In the genomic region with DNA sequence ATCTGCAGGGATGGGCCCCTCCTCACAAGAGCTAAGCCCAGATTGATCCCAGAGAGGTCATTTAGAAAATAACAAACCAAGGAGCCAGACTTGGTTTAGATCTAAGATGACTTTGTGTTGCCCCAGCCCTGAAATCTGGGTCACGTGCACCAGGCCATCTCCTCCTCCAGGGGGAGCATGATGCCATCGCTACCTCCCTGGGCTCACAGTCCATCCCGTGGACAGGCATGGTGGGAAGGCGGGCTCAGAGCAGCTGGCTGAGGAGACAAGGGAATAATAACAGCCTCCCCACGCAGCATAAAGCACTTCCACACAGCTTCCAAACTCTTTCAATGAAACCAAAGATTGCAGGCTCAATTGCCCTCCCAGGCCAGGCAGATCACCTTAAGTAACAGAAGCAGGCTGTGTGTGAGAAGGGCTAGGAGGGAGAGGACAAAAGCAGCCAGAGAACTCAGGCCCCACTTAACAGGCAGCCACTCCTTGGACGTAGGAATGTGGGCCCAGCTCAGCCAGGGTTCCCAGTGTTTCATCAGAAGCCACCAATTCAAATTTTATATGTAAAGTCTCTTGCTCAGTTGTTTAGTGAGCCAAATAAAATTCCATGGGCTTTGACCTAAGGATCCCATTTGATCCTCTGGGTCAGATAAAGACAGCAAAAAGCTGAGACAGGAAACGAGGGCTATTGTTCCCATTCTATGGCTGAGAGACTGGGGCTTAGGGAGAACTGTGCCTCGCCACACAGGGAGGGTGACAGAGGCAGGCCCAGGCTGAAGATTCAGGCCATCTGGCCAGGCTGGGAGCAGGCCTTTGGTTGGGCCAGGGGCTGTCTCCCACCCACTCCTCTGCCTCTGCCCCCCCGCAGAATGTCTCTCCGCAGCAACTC, we compare ENCODE assay signal across 8 cellular contexts.
DNase-seq lines count a peak whose midpoint lies in the region; ATAC-seq, FAIRE-seq and TF ChIP-seq lines count a peak whose summit lies in the region.

No MANE protein-coding gene starts in this region.

- H3K4me3 ChIP-seq in small intestine (ENCODE audit: low read depth in 1 of 2, low read length in 2 of 2), result no peak overlapping the region

- CTCF ChIA-PET in activated CD8-positive, alpha-beta T cell treated with anti-CD3 and anti-CD28 coated beads for 36 hours (lab: Charles Lee), result interaction anchor here (1.2 to 3.6 kb wide), 6 partner anchors 13 to 387 kb away, joined by 3 to 26 read pairs (median 5); no protein-coding TSS in a partner anchor

- no peaks in the 10 kb centered on the region for H3K27me3 ChIP-seq in small intestine (ENCODE audit: control insufficient read depth in 2 of 2, insufficient read depth in 2 of 2, low read length in 2 of 2)

- ATAC-seq in activated CD8-positive, alpha-beta T cell treated with anti-CD3 and anti-CD28 coated beads for 36 hours, result peak; percentile 47
- ATAC-seq in left cardiac atrium (peak; percentile 50 to 54), HG03159 (IDR thresholded peaks at IDR 0.05; ENCODE audit: unreplicated experiment) (no peak), GM21825 (IDR thresholded peaks at IDR 0.05; ENCODE audit: unreplicated experiment) (no peak)

- H3K9me3 Mint-ChIP-seq in activated CD8-positive, alpha-beta T cell treated with anti-CD3 and anti-CD28 coated beads for 36 hours, result no peaks in the 10 kb centered on the region

- no peak overlapping the region for H3K4me3 Mint-ChIP-seq in activated CD8-positive, alpha-beta T cell treated with anti-CD3 and anti-CD28 coated beads for 36 hours

- 42 to 53% (median 46%) methylated on average over 10 of the region's 10 CpGs for WGBS in small intestine, 3 donors

- DNase-seq in NCI-H2196 (lab: John Stamatoyannopoulos, UW; ENCODE audit: unreplicated experiment) (peak; percentile 20), NCI-H2196 treated with DMSO at 0.1 percent for 48 hours (lab: John Stamatoyannopoulos, UW; ENCODE audit: unreplicated experiment) (no peak), HuH-7.5 (ENCODE audit: low spot score) (peak; percentile 82), left cardiac atrium (peak; percentile 40), small intestine (peak; percentile 79)
- peak; percentile 38 for DNase-seq in activated CD8-positive, alpha-beta T cell treated with anti-CD3 and anti-CD28 coated beads for 36 hours

- no peaks in the 10 kb centered on the region for H3K9me3 ChIP-seq in small intestine (ENCODE audit: control insufficient read depth, low read depth)

- no peak overlapping the region for H3K27ac Mint-ChIP-seq in activated CD8-positive, alpha-beta T cell treated with anti-CD3 and anti-CD28 coated beads for 36 hours

- no peaks in the 10 kb centered on the region for H3K4me1 Mint-ChIP-seq in activated CD8-positive, alpha-beta T cell treated with anti-CD3 and anti-CD28 coated beads for 36 hours (ENCODE audit: low read depth)

- TF ChIP-seq CTCF in activated CD8-positive, alpha-beta T cell treated with anti-CD3 and anti-CD28 coated beads for 36 hours (IDR thresholded peaks at IDR 0.05), result peak; percentile 33

- H3K4me1 ChIP-seq in small intestine (ENCODE audit: control insufficient read depth in 2 of 2, insufficient read depth in 1 of 2, low read depth in 1 of 2, low read length in 1 of 2), result peaks cover 0 to 8% of the 10 kb centered on the region in 2 donors

- H3K36me3 Mint-ChIP-seq in activated CD8-positive, alpha-beta T cell treated with anti-CD3 and anti-CD28 coated beads for 36 hours (ENCODE audit: low read depth), result no peaks in the 10 kb centered on the region

- no peaks in the 10 kb centered on the region for H3K27me3 Mint-ChIP-seq in activated CD8-positive, alpha-beta T cell treated with anti-CD3 and anti-CD28 coated beads for 36 hours

- H3K36me3 ChIP-seq in small intestine (ENCODE audit: control insufficient read depth in 2 of 2, insufficient read depth in 2 of 2, low read length in 2 of 2), result no peaks in the 10 kb centered on the region

- H3K27ac ChIP-seq in small intestine (ENCODE audit: low read depth in 1 of 2, low read length in 1 of 2), result peak overlapping the region in 1 of 2 donors; percentile 59

- no peak for FAIRE-seq in small intestine (lab: Jason Lieb, UNC)

- POLR2A ChIA-PET in activated CD8-positive, alpha-beta T cell treated with anti-CD3 and anti-CD28 coated beads for 36 hours (lab: Charles Lee), result no interaction called here

- intact Hi-C loops in activated CD8-positive, alpha-beta T cell treated with anti-CD3 and anti-CD28 coated beads for 36 hours (cut with micrococcal nuclease), result no loop called here
- intact Hi-C loops in left cardiac atrium (cut with DNase I), result no loop called here

Comparison
In these comparisons a context has a peak if more than half of its experiments do, and no peak if none do; other contexts are left out.
1. ATAC-seq: peak in activated CD8-positive, alpha-beta T cell treated with anti-CD3 and anti-CD28 coated beads for 36 hours (single experiment) and left cardiac atrium (2 of 2); none in HG03159 (single experiment) and GM21825 (single experiment).